In genomic region chr2:70084973-70085710, GRCh38 we compare ENCODE assay signal across 8 cellular contexts. TPM values are rescaled to one million over a fixed set of nuclear protein-coding genes. Genes with fewer than 3 reads are reported as not detected.
DNase-seq lines count a peak whose midpoint lies in the region; ATAC-seq and TF ChIP-seq lines count a peak whose summit lies in the region.

No MANE protein-coding gene starts in this region.

- ATAC-seq in GM19035 (IDR thresholded peaks at IDR 0.05; ENCODE audit: unreplicated experiment) (no peak), GM21390 (IDR thresholded peaks at IDR 0.05; ENCODE audit: unreplicated experiment) (no peak)

- peaks cover 34% of the 10 kb centered on the region for H3K36me3 Mint-ChIP-seq in osteocyte (ENCODE audit: unreplicated experiment)

- no peak for TF ChIP-seq CTCF in fibroblast of the aortic adventitia (IDR thresholded peaks at IDR 0.05; ENCODE audit: insufficient read depth, low read length)
- no peak for TF ChIP-seq CTCF in osteocyte (IDR thresholded peaks at IDR 0.05)

- peaks cover 31% of the 10 kb centered on the region for H3K4me1 Mint-ChIP-seq in osteocyte (ENCODE audit: unreplicated experiment)

- H3K9me3 Mint-ChIP-seq in osteocyte (ENCODE audit: unreplicated experiment), result no peaks in the 10 kb centered on the region

- DNase-seq in NCI-H2171 (lab: John Stamatoyannopoulos, UW) (peak; percentile 27), fibroblast of the aortic adventitia (ENCODE audit: low read depth) (no peak), osteocyte (ENCODE audit: extremely low spot score, unreplicated experiment) (no peak), KG1 (lab: John Stamatoyannopoulos, UW) (no peak)
- DNase-seq in activated T-cell treated with anti-CD3 and anti-CD28 coated beads, Interleukin-2, amount 50 U/mL, for 1 hour, result peak; percentile 76

- peak; percentile 60 for TF ChIP-seq POLR2A in GM10847 (IDR thresholded peaks at IDR 0.05; ENCODE audit: extremely low read depth, insufficient read length)

- H3K4me3 ChIP-seq in fibroblast of the aortic adventitia (ENCODE audit: low read depth, low read length), result peak overlapping the region; percentile 7

- no peaks in the 10 kb centered on the region for H3K27me3 Mint-ChIP-seq in osteocyte (ENCODE audit: unreplicated experiment)

- H3K27ac Mint-ChIP-seq in osteocyte (ENCODE audit: unreplicated experiment), result peak overlapping the region; percentile 100

- peak overlapping the region; percentile 86 for H3K4me3 Mint-ChIP-seq in osteocyte (ENCODE audit: unreplicated experiment)

RNA-seq across cellular contexts. Expression of gene PCBP1, which starts 2.1 kb away (rescaled TPM):
- total RNA-seq in fibroblast of the aortic adventitia (ENCODE audit: low replicate concordance) (13.0 and 68.5 TPM in 2 replicates), osteocyte (261 and 262 TPM in 2 replicates)

Comparison
In these comparisons a context has a peak if more than half of its experiments do, and no peak if none do; other contexts are left out.
1. DNase-seq: peak in NCI-H2171 (single experiment) and activated T-cell treated with anti-CD3 and anti-CD28 coated beads, Interleukin-2, amount 50 U/mL, for 1 hour (single experiment); none in fibroblast of the aortic adventitia (single experiment), osteocyte (single experiment) and KG1 (single experiment).